In genomic region chr2:173087793-173088493, GRCh38 we compare ENCODE assay signal across 21 cellular contexts. TPM values are rescaled to one million over a fixed set of nuclear protein-coding genes. Genes with fewer than 3 reads are reported as not detected.
A peak's percentile ranks its signal among the peaks of the same experiment; 100 is the strongest.
DNase-seq lines count a peak whose midpoint lies in the region; ATAC-seq and TF ChIP-seq lines count a peak whose summit lies in the region.
"Had no signal": no experiment of that assay in that cellular context is flagged by ENCODE, and none has a peak within 500 bp of the region (broad histone marks: within the 10 kb centered on the region; RNA-seq: fewer than 3 reads in every experiment).

No MANE protein-coding gene starts in this region.

- H3K4me3 Mint-ChIP-seq in chondrocyte (ENCODE audit: unreplicated experiment) (no peak overlapping the region), nephron progenitor cell (no peak overlapping the region), immature natural killer cell (no peak overlapping the region)
- no peak overlapping the region for H3K4me3 Mint-ChIP-seq in activated naive CD4-positive, alpha-beta T cell treated with anti-CD3 and anti-CD28 coated beads, Interleukin-2, amount 10 ng/mL, durations not matched to agents 7 days and 5 days
- no peak overlapping the region for H3K4me3 Mint-ChIP-seq in activated T-cell treated with anti-CD3 and anti-CD28 coated beads, Interleukin-2, amount 50 U/mL, for 72 hours
- H3K4me3 Mint-ChIP-seq: activated T-helper 1 cell treated with anti-CD3 and anti-CD28 coated beads, Interleukin-12 subunit alpha, Interleukin-12 subunit beta, Interleukin-2, Interleukin-4 antibody, amounts not matched to agents 30 ng/mL and 10 ng/mL and 1 ng/mL, durations not matched to agents 14 hours and 24 hours and 36 hours; CD4-positive, CD25-positive, alpha-beta regulatory T cell; GM23338; memory B cell; nephron; stimulated activated effector memory CD8-positive, alpha-beta T cell treated with anti-CD3 and anti-CD28 coated beads, Interleukin-12 subunit alpha, Interleukin-12 subunit beta, amount 100 ng/mL, for 72 hours had no signal

- intact Hi-C loops in heart left ventricle (cut with DNase I): no loop called here
- intact Hi-C loops in Right ventricle myocardium inferior (cut with DNase I): loop anchor here (5.0 kb wide), 1 partner anchor 104 kb away; no protein-coding TSS in a partner anchor
- intact Hi-C loops in uterus (cut with DNase I; ENCODE audit: low total_unique reads): no loop called here

- no peak for TF ChIP-seq POLR2A in heart left ventricle (IDR thresholded peaks at IDR 0.05)
- no peak for TF ChIP-seq POLR2A in uterus (IDR thresholded peaks at IDR 0.05)

- no peaks in the 10 kb centered on the region for H3K27me3 ChIP-seq in heart left ventricle
- no peaks in the 10 kb centered on the region for H3K27me3 ChIP-seq in uterus
- H3K27me3 ChIP-seq: SJCRH30 had no signal

- H3K36me3 ChIP-seq in heart left ventricle (peaks cover 0 to 23% (median 11%) of the 10 kb centered on the region in 9 donors), uterus (no peaks in the 10 kb centered on the region)

- H3K27me3 Mint-ChIP-seq in chondrocyte (ENCODE audit: low read depth) (no peaks in the 10 kb centered on the region), nephron progenitor cell (ENCODE audit: low read depth, poor library complexity) (peaks cover 2% of the 10 kb centered on the region), immature natural killer cell (ENCODE audit: low read depth in 3 of 3) (peaks cover 0 to 3% (median 2%) of the 10 kb centered on the region in 3 donors)
- H3K27me3 Mint-ChIP-seq in activated naive CD4-positive, alpha-beta T cell treated with anti-CD3 and anti-CD28 coated beads, Interleukin-2, amount 10 ng/mL, durations not matched to agents 7 days and 5 days: peaks cover 12% of the 10 kb centered on the region
- peaks cover 32% of the 10 kb centered on the region for H3K27me3 Mint-ChIP-seq in activated T-cell treated with anti-CD3 and anti-CD28 coated beads, Interleukin-2, amount 50 U/mL, for 72 hours (ENCODE audit: low read depth)
- H3K27me3 Mint-ChIP-seq: memory B cell had no signal

- ATAC-seq in heart left ventricle: no peak
- ATAC-seq in Right ventricle myocardium inferior: no peak
- no peak for ATAC-seq in activated T-cell treated with anti-CD3 and anti-CD28 coated beads, Interleukin-2, amount 50 U/mL, for 72 hours (replicated peaks in 1 of 2)
- ATAC-seq: GM23338; stimulated activated effector memory CD8-positive, alpha-beta T cell treated with anti-CD3 and anti-CD28 coated beads, Interleukin-12 subunit alpha, Interleukin-12 subunit beta, amount 100 ng/mL, for 72 hours had no signal

- DNase-seq in heart left ventricle (no peak), Right ventricle myocardium inferior (ENCODE audit: missing footprints) (no peak), chondrocyte (ENCODE audit: low spot score) (no peak), nephron progenitor cell (no peak), uterus (no peak), immature natural killer cell (no peak)
- no peak for DNase-seq in activated naive CD4-positive, alpha-beta T cell treated with anti-CD3 and anti-CD28 coated beads, Interleukin-2, amount 10 ng/mL, durations not matched to agents 7 days and 5 days
- no peak for DNase-seq in activated T-cell treated with anti-CD3 and anti-CD28 coated beads, Interleukin-2, amount 50 U/mL, for 72 hours
- DNase-seq: CD4-positive, CD25-positive, alpha-beta regulatory T cell; head of caudate nucleus; MM.1S; NCI-H1694 treated with DMSO at 0.1 percent for 48 hours; NCI-H226; SJCRH30; stimulated activated CD4-positive, alpha-beta T cell treated with anti-CD3 and anti-CD28 coated beads, Interleukin-15, amount 100 ng/mL, for 24 hours; trophoblast cell had no signal

- H3K4me1 Mint-ChIP-seq in chondrocyte (ENCODE audit: low read depth) (peaks cover 57% of the 10 kb centered on the region), nephron progenitor cell (peaks cover 23% of the 10 kb centered on the region), immature natural killer cell (no peaks in the 10 kb centered on the region)
- H3K4me1 Mint-ChIP-seq in activated naive CD4-positive, alpha-beta T cell treated with anti-CD3 and anti-CD28 coated beads, Interleukin-2, amount 10 ng/mL, durations not matched to agents 7 days and 5 days: no peaks in the 10 kb centered on the region
- no peaks in the 10 kb centered on the region for H3K4me1 Mint-ChIP-seq in activated T-cell treated with anti-CD3 and anti-CD28 coated beads, Interleukin-2, amount 50 U/mL, for 72 hours (ENCODE audit: low read depth)
- H3K4me1 Mint-ChIP-seq: CD4-positive, CD25-positive, alpha-beta regulatory T cell; memory B cell had no signal

- H3K27ac ChIP-seq in heart left ventricle (peak overlapping the region in 9 of 12 donors; percentile 36 to 83 (median 71)), uterus (peak overlapping the region; percentile 82 to 92)
- H3K27ac ChIP-seq: SJCRH30 had no signal

- CTCF ChIA-PET in activated naive CD4-positive, alpha-beta T cell treated with anti-CD3 and anti-CD28 coated beads, Interleukin-2, amount 10 ng/mL, durations not matched to agents 7 days and 5 days (lab: Charles Lee): interaction anchor here (0.6 to 1.7 kb wide), 2 partner anchors 8 to 282 kb away, joined by 4 read pairs; no protein-coding TSS in a partner anchor

- peaks cover 8% of the 10 kb centered on the region for H3K9me3 Mint-ChIP-seq in chondrocyte (ENCODE audit: low read depth)
- no peaks in the 10 kb centered on the region for H3K9me3 Mint-ChIP-seq in nephron progenitor cell
- H3K9me3 Mint-ChIP-seq in immature natural killer cell: no peaks in the 10 kb centered on the region
- no peaks in the 10 kb centered on the region for H3K9me3 Mint-ChIP-seq in activated naive CD4-positive, alpha-beta T cell treated with anti-CD3 and anti-CD28 coated beads, Interleukin-2, amount 10 ng/mL, durations not matched to agents 7 days and 5 days
- no peaks in the 10 kb centered on the region for H3K9me3 Mint-ChIP-seq in activated T-cell treated with anti-CD3 and anti-CD28 coated beads, Interleukin-2, amount 50 U/mL, for 72 hours
- H3K9me3 Mint-ChIP-seq: activated T-helper 1 cell treated with anti-CD3 and anti-CD28 coated beads, Interleukin-12 subunit alpha, Interleukin-12 subunit beta, Interleukin-2, Interleukin-4 antibody, amounts not matched to agents 30 ng/mL and 10 ng/mL and 1 ng/mL, durations not matched to agents 14 hours and 24 hours and 36 hours; CD4-positive, CD25-positive, alpha-beta regulatory T cell; GM23338; memory B cell; stimulated activated effector memory CD8-positive, alpha-beta T cell treated with anti-CD3 and anti-CD28 coated beads, Interleukin-12 subunit alpha, Interleukin-12 subunit beta, amount 100 ng/mL, for 72 hours had no signal

- 73 to 83% (median 81%) methylated on average over 4 of the region's 4 CpGs for WGBS in heart left ventricle, 4 donors

- H3K4me3 ChIP-seq in heart left ventricle (no peak overlapping the region), uterus (no peak overlapping the region)
- H3K4me3 ChIP-seq: GM23338, SJCRH30 had no signal

- H3K4me1 ChIP-seq in heart left ventricle: peaks cover 0 to 77% (median 35%) of the 10 kb centered on the region in 12 donors
- peaks cover 5 to 21% of the 10 kb centered on the region in 2 donors for H3K4me1 ChIP-seq in uterus
- H3K4me1 ChIP-seq: SJCRH30 had no signal

- H3K9me3 ChIP-seq in heart left ventricle: no peaks in the 10 kb centered on the region
- no peaks in the 10 kb centered on the region for H3K9me3 ChIP-seq in uterus
- H3K9me3 ChIP-seq: SJCRH30 had no signal

- H3K36me3 Mint-ChIP-seq in chondrocyte (ENCODE audit: low read depth): peaks cover 2% of the 10 kb centered on the region
- H3K36me3 Mint-ChIP-seq in nephron progenitor cell (ENCODE audit: low read depth): peaks cover 21% of the 10 kb centered on the region
- no peaks in the 10 kb centered on the region for H3K36me3 Mint-ChIP-seq in immature natural killer cell
- H3K36me3 Mint-ChIP-seq in activated naive CD4-positive, alpha-beta T cell treated with anti-CD3 and anti-CD28 coated beads, Interleukin-2, amount 10 ng/mL, durations not matched to agents 7 days and 5 days: peaks cover 1% of the 10 kb centered on the region
- H3K36me3 Mint-ChIP-seq in activated T-cell treated with anti-CD3 and anti-CD28 coated beads, Interleukin-2, amount 50 U/mL, for 72 hours (ENCODE audit: insufficient read depth in 2 of 2): no peaks in the 10 kb centered on the region
- H3K36me3 Mint-ChIP-seq: CD4-positive, CD25-positive, alpha-beta regulatory T cell had no signal

- H3K27ac Mint-ChIP-seq in chondrocyte (ENCODE audit: unreplicated experiment): peak overlapping the region; percentile 29
- H3K27ac Mint-ChIP-seq in nephron progenitor cell: peak overlapping the region; percentile 45
- no peak overlapping the region for H3K27ac Mint-ChIP-seq in immature natural killer cell
- H3K27ac Mint-ChIP-seq in activated naive CD4-positive, alpha-beta T cell treated with anti-CD3 and anti-CD28 coated beads, Interleukin-2, amount 10 ng/mL, durations not matched to agents 7 days and 5 days: no peak overlapping the region
- no peak overlapping the region for H3K27ac Mint-ChIP-seq in activated T-cell treated with anti-CD3 and anti-CD28 coated beads, Interleukin-2, amount 50 U/mL, for 72 hours
- H3K27ac Mint-ChIP-seq: activated T-helper 1 cell treated with anti-CD3 and anti-CD28 coated beads, Interleukin-12 subunit alpha, Interleukin-12 subunit beta, Interleukin-2, Interleukin-4 antibody, amounts not matched to agents 30 ng/mL and 10 ng/mL and 1 ng/mL, durations not matched to agents 14 hours and 24 hours and 36 hours; CD4-positive, CD25-positive, alpha-beta regulatory T cell; GM23338; memory B cell; nephron; stimulated activated effector memory CD8-positive, alpha-beta T cell treated with anti-CD3 and anti-CD28 coated beads, Interleukin-12 subunit alpha, Interleukin-12 subunit beta, amount 100 ng/mL, for 72 hours had no signal

- TF ChIP-seq CTCF in heart left ventricle (IDR thresholded peaks at IDR 0.05) (no peak), chondrocyte (IDR thresholded peaks at IDR 0.05) (no peak), nephron progenitor cell (IDR thresholded peaks at IDR 0.05) (no peak), uterus (IDR thresholded peaks at IDR 0.05) (no peak)

RNA-seq across cellular contexts. Expression of gene MAP3K20, which starts 12.3 kb away (rescaled TPM):
- total RNA-seq in heart left ventricle (100 to 1,000 TPM; 275 to 487 (median 451) TPM), Right ventricle myocardium inferior (435 TPM), chondrocyte (55.7 to 68.5 TPM (median 68.1 TPM) in 3 replicates), uterus (100 to 1,000 TPM in 2 of 4 donors, 10 to 100 TPM in 2; 47.6 to 183 (median 124) TPM)
- polyA plus RNA-seq in heart left ventricle (100 to 1,000 TPM in 1 of 2 donors, 10 to 100 TPM in 1; 98.6 to 175 TPM), immature natural killer cell (1 to 10 TPM; 1.5 to 2.6 (median 2.2) TPM)
- 10 to 100 TPM; 10.1 to 11.9 TPM for total RNA-seq in activated T-cell treated with anti-CD3 and anti-CD28 coated beads, Interleukin-2, amount 50 U/mL, for 72 hours

Comparison
In these comparisons a context has a peak if more than half of its experiments do, and no peak if none do; other contexts are left out.
1. H3K27ac Mint-ChIP-seq: peak in chondrocyte (single experiment) and nephron progenitor cell (single experiment); none in immature natural killer cell (0 of 6), activated naive CD4-positive, alpha-beta T cell treated with anti-CD3 and anti-CD28 coated beads, Interleukin-2, amount 10 ng/mL, durations not matched to agents 7 days and 5 days (single experiment) and activated T-cell treated with anti-CD3 and anti-CD28 coated beads, Interleukin-2, amount 50 U/mL, for 72 hours (single experiment).